In the genomic region with DNA sequence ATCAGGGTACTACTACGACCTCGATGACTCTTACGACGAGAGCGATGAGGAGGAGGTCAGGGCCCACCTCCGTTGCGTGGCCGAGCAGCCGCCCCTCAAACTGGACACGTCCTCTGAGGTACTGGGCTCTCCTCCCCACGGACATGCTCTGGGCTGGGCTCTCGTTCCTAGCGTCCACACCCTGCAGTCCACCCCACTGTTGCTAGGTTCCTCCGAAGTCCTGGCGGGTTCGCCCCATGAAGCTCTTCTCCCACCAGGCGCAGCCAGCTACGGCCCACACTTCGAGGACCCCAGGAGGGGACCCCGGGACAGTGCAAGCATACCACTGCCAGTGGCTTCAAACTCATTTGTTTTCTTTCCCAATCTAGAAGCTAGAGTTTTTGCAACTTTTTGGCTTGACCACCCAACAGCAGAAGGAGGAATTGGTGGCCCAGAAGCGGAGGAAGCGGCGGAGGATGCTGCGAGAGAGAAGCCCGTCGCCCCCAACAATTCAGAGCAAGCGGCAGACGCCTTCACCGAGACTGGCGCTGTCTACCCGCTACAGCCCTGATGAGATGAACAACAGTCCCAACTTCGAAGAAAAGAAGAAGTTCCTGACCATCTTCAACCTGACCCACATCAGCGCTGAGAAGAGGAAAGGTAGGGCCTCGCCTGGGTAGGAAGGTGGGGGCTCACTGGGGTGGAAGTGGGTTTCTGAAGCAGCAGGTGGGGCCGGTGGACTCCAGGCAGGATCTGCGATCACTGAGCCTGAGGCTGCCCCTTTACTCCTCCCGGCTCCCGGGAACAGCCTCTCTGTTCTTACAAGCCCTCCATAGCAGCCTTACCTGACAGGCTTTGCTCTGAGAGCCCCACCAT, we compare ENCODE assay signal across 2 cellular contexts.
TF ChIP-seq lines count a peak whose summit lies in the region.

No MANE protein-coding gene starts in this region.

TF ChIP-seq in GM23338, 12 proteins besides CTCF, POLR2A, EP300 and RAD21 (continues in another document):
- TF ChIP-seq ZNF462 (CRISPR knock-in tag; IDR thresholded peaks at IDR 0.05) (no peak), EZH2 (IDR thresholded peaks at IDR 0.05; ENCODE audit: low read depth, unreplicated experiment) (no peak), JUNB (IDR thresholded peaks at IDR 0.05; ENCODE audit: unreplicated experiment) (no peak), EZH2phosphoT487 (IDR thresholded peaks at IDR 0.05; ENCODE audit: unreplicated experiment) (no peak), STAT1 (IDR thresholded peaks at IDR 0.05; ENCODE audit: unreplicated experiment) (no peak), ZNF331 (CRISPR knock-in tag; IDR thresholded peaks at IDR 0.05; ENCODE audit: low read depth) (no peak)
- TF ChIP-seq, protein P1, sequence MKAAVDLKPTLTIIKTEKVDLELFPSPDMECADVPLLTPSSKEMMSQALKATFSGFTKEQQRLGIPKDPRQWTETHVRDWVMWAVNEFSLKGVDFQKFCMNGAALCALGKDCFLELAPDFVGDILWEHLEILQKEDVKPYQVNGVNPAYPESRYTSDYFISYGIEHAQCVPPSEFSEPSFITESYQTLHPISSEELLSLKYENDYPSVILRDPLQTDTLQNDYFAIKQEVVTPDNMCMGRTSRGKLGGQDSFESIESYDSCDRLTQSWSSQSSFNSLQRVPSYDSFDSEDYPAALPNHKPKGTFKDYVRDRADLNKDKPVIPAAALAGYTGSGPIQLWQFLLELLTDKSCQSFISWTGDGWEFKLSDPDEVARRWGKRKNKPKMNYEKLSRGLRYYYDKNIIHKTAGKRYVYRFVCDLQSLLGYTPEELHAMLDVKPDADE (IDR thresholded peaks at IDR 0.05): no peak

TF ChIP-seq in WTC11, 78 proteins besides CTCF, POLR2A, EP300 and RAD21:
- TF ChIP-seq, protein P2, sequence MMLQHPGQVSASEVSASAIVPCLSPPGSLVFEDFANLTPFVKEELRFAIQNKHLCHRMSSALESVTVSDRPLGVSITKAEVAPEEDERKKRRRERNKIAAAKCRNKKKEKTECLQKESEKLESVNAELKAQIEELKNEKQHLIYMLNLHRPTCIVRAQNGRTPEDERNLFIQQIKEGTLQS (CRISPR knock-in tag; conservative IDR thresholded peaks at IDR 0.05): no peak
- no peak for TF ChIP-seq KAT7 (CRISPR knock-in tag; IDR thresholded peaks at IDR 0.05; ENCODE audit: borderline replicate concordance)
- TF ChIP-seq ELF4 (CRISPR knock-in tag; IDR thresholded peaks at IDR 0.05; ENCODE audit: low read depth): no peak
- TF ChIP-seq NFE2L1 (CRISPR knock-in tag; IDR thresholded peaks at IDR 0.05): no peak
- TF ChIP-seq, protein P3, sequence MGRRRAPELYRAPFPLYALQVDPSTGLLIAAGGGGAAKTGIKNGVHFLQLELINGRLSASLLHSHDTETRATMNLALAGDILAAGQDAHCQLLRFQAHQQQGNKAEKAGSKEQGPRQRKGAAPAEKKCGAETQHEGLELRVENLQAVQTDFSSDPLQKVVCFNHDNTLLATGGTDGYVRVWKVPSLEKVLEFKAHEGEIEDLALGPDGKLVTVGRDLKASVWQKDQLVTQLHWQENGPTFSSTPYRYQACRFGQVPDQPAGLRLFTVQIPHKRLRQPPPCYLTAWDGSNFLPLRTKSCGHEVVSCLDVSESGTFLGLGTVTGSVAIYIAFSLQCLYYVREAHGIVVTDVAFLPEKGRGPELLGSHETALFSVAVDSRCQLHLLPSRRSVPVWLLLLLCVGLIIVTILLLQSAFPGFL (CRISPR knock-in tag; IDR thresholded peaks at IDR 0.05; ENCODE audit: borderline replicate concordance): no peak
- TF ChIP-seq ZNF512 (CRISPR knock-in tag; IDR thresholded peaks at IDR 0.05; ENCODE audit: borderline replicate concordance): no peak
- TF ChIP-seq ZNF281 (CRISPR knock-in tag; IDR thresholded peaks at IDR 0.05): no peak
- TF ChIP-seq ARID4B (CRISPR knock-in tag; IDR thresholded peaks at IDR 0.05; ENCODE audit: borderline replicate concordance): no peak
- no peak for TF ChIP-seq TEAD4 (CRISPR knock-in tag; IDR thresholded peaks at IDR 0.05)
- no peak for TF ChIP-seq NR2C2 (CRISPR knock-in tag; IDR thresholded peaks at IDR 0.05)
